ENCODE assay signal across 16 cellular contexts in the genomic region with DNA sequence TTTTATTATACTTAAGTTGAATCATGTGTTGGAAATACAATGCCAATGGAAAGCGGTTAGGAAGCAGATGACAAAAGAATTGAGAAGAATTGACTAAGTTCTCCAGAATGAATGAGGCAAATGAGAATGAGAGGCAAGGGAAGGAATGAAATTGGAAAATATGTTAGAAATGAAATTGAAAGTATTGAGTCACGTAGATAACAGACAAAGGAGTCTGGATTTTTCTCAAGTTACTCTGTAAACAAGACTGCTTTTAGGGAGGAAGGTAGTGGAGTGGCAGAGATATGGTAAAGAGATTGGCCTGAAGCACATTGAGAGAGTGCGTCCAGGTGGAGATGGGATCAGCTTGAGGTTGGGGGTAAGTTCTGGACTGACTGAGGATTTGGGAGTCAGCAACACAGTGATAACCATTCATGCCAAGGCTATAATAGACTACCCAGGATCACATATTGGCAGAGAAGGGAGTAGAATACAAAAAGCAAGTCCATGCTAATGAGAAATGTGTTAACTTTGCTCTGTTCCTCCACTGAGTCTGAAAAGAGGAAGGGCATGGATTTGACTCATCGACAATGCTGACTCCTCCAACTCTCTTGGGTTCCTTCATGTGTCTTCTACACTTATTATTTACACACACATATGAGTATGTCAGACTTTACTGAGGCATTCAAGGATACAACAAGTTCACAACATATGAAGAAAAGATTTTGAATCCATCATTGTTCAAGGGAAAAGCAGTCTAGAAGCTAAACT.
A peak's percentile ranks its signal among the peaks of the same experiment; 100 is the strongest.
DNase-seq lines count a peak whose midpoint lies in the region; ATAC-seq and TF ChIP-seq lines count a peak whose summit lies in the region.
"Had no signal": no experiment of that assay in that cellular context is flagged by ENCODE, and none has a peak within 500 bp of the region (broad histone marks: within the 10 kb centered on the region; RNA-seq: fewer than 3 reads in every experiment).

No MANE protein-coding gene starts in this region.

- DNase-seq in DMS53 treated with DMSO at 0.1 percent for 48 hours (lab: John Stamatoyannopoulos, UW; ENCODE audit: unreplicated experiment): peak; percentile 58
- DNase-seq in NCI-H2029 (lab: John Stamatoyannopoulos, UW): peak; percentile 18
- peak; percentile 60 for DNase-seq in adipocyte (ENCODE audit: low read depth)
- peak; percentile 56 for DNase-seq in iris pigment epithelial cell (ENCODE audit: low read depth)
- no peak for DNase-seq in SKM-1 treated with dmso at 0.1 percent for 144 hours (lab: John Stamatoyannopoulos, UW; ENCODE audit: unreplicated experiment)
- DNase-seq in stimulated activated naive B cell treated with anti-CD40 and anti-IgM and Interleukin-4, amounts not matched to agents 10 μg/mL and 1 μg/mL and 100 μg/mL, for 72 hours: no peak
- no peak for DNase-seq in progenitor cell of endocrine pancreas (ENCODE audit: low spot score, unreplicated experiment)
- no peak for DNase-seq in activated CD8-positive, alpha-beta T cell treated with anti-CD3 and anti-CD28 coated beads for 36 hours
- DNase-seq: activated CD4-positive, alpha-beta T cell treated with anti-CD3 and anti-CD28 coated beads for 1 hour; GF-D8; lower lobe of right lung; MM.1S; NCI-H2171 treated with DMSO at 0.1 percent for 48 hours; stimulated activated CD4-positive, alpha-beta T cell treated with anti-CD3 and anti-CD28 coated beads, Interleukin-4, amount 100 ng/mL, for 24 hours had no signal

- intact Hi-C loops in activated CD8-positive, alpha-beta T cell treated with anti-CD3 and anti-CD28 coated beads for 36 hours (cut with micrococcal nuclease): no loop called here

- peak overlapping the region; percentile 53 for H3K4me3 ChIP-seq in adipocyte (ENCODE audit: low read length)
- H3K4me3 ChIP-seq: lower lobe of right lung had no signal

- no peaks in the 10 kb centered on the region for H3K9me3 Mint-ChIP-seq in stimulated activated naive B cell treated with anti-CD40 and anti-IgM and Interleukin-4, amounts not matched to agents 10 μg/mL and 1 μg/mL and 100 μg/mL, for 72 hours
- H3K9me3 Mint-ChIP-seq in progenitor cell of endocrine pancreas (ENCODE audit: low read depth): peaks cover 3% of the 10 kb centered on the region
- H3K9me3 Mint-ChIP-seq in activated CD8-positive, alpha-beta T cell treated with anti-CD3 and anti-CD28 coated beads for 36 hours: no peaks in the 10 kb centered on the region

- ATAC-seq in stimulated activated naive B cell treated with anti-CD40 and anti-IgM and Interleukin-4, amounts not matched to agents 10 μg/mL and 1 μg/mL and 100 μg/mL, for 72 hours (replicated peaks): no peak
- no peak for ATAC-seq in activated CD8-positive, alpha-beta T cell treated with anti-CD3 and anti-CD28 coated beads for 36 hours
- ATAC-seq: HepG2, lower lobe of right lung had no signal

- no peaks in the 10 kb centered on the region for H3K4me1 Mint-ChIP-seq in stimulated activated naive B cell treated with anti-CD40 and anti-IgM and Interleukin-4, amounts not matched to agents 10 μg/mL and 1 μg/mL and 100 μg/mL, for 72 hours
- peaks cover 23% of the 10 kb centered on the region for H3K4me1 Mint-ChIP-seq in progenitor cell of endocrine pancreas (ENCODE audit: low read depth)
- no peaks in the 10 kb centered on the region for H3K4me1 Mint-ChIP-seq in activated CD8-positive, alpha-beta T cell treated with anti-CD3 and anti-CD28 coated beads for 36 hours (ENCODE audit: low read depth)

- H3K27me3 ChIP-seq in adipocyte (replicated peaks; ENCODE audit: control insufficient read depth, insufficient read depth, low read length): no peaks in the 10 kb centered on the region

- no peaks in the 10 kb centered on the region for H3K36me3 Mint-ChIP-seq in stimulated activated naive B cell treated with anti-CD40 and anti-IgM and Interleukin-4, amounts not matched to agents 10 μg/mL and 1 μg/mL and 100 μg/mL, for 72 hours
- peaks cover 1% of the 10 kb centered on the region for H3K36me3 Mint-ChIP-seq in progenitor cell of endocrine pancreas (ENCODE audit: insufficient read depth)
- H3K36me3 Mint-ChIP-seq in activated CD8-positive, alpha-beta T cell treated with anti-CD3 and anti-CD28 coated beads for 36 hours (ENCODE audit: low read depth): no peaks in the 10 kb centered on the region

- no peak overlapping the region for H3K4me3 Mint-ChIP-seq in stimulated activated naive B cell treated with anti-CD40 and anti-IgM and Interleukin-4, amounts not matched to agents 10 μg/mL and 1 μg/mL and 100 μg/mL, for 72 hours
- no peak overlapping the region for H3K4me3 Mint-ChIP-seq in progenitor cell of endocrine pancreas (ENCODE audit: low read depth)
- H3K4me3 Mint-ChIP-seq in activated CD8-positive, alpha-beta T cell treated with anti-CD3 and anti-CD28 coated beads for 36 hours: no peak overlapping the region

- peaks cover 11% of the 10 kb centered on the region for H3K4me1 ChIP-seq in adipocyte (ENCODE audit: control insufficient read depth, insufficient read depth, low read length)
- H3K4me1 ChIP-seq: lower lobe of right lung, parathyroid adenoma had no signal

- TF ChIP-seq CTCF in progenitor cell of endocrine pancreas (IDR thresholded peaks at IDR 0.05; ENCODE audit: unreplicated experiment): no peak
- TF ChIP-seq CTCF in activated CD8-positive, alpha-beta T cell treated with anti-CD3 and anti-CD28 coated beads for 36 hours (IDR thresholded peaks at IDR 0.05): no peak

- CTCF ChIA-PET in activated CD8-positive, alpha-beta T cell treated with anti-CD3 and anti-CD28 coated beads for 36 hours (lab: Charles Lee): no interaction called here

- POLR2A ChIA-PET in activated CD8-positive, alpha-beta T cell treated with anti-CD3 and anti-CD28 coated beads for 36 hours (lab: Charles Lee): no interaction called here

- H3K9ac ChIP-seq in adipocyte (ENCODE audit: low read length): no peak overlapping the region
- H3K9ac ChIP-seq: parathyroid adenoma had no signal

- no peaks in the 10 kb centered on the region for H3K9me3 ChIP-seq in adipocyte (ENCODE audit: control insufficient read depth, low read length)
- H3K9me3 ChIP-seq: lower lobe of right lung had no signal

- H3K27ac Mint-ChIP-seq in stimulated activated naive B cell treated with anti-CD40 and anti-IgM and Interleukin-4, amounts not matched to agents 10 μg/mL and 1 μg/mL and 100 μg/mL, for 72 hours: no peak overlapping the region
- H3K27ac Mint-ChIP-seq in progenitor cell of endocrine pancreas: no peak overlapping the region
- H3K27ac Mint-ChIP-seq in activated CD8-positive, alpha-beta T cell treated with anti-CD3 and anti-CD28 coated beads for 36 hours: no peak overlapping the region

- H3K27me3 Mint-ChIP-seq in stimulated activated naive B cell treated with anti-CD40 and anti-IgM and Interleukin-4, amounts not matched to agents 10 μg/mL and 1 μg/mL and 100 μg/mL, for 72 hours: peaks cover 0 to 4% of the 10 kb centered on the region in 2 donors
- H3K27me3 Mint-ChIP-seq in progenitor cell of endocrine pancreas: no peaks in the 10 kb centered on the region
- H3K27me3 Mint-ChIP-seq in activated CD8-positive, alpha-beta T cell treated with anti-CD3 and anti-CD28 coated beads for 36 hours: no peaks in the 10 kb centered on the region

- no peaks in the 10 kb centered on the region for H3K36me3 ChIP-seq in adipocyte (ENCODE audit: control insufficient read depth, insufficient read depth, low read length, severe bottlenecking)
- H3K36me3 ChIP-seq: lower lobe of right lung had no signal

Comparison
In these comparisons a context has a peak if more than half of its experiments do, and no peak if none do; other contexts are left out.
1. DNase-seq: peak in DMS53 treated with DMSO at 0.1 percent for 48 hours (single experiment), NCI-H2029 (single experiment), adipocyte (single experiment) and iris pigment epithelial cell (single experiment); none in SKM-1 treated with dmso at 0.1 percent for 144 hours (single experiment), stimulated activated naive B cell treated with anti-CD40 and anti-IgM and Interleukin-4, amounts not matched to agents 10 μg/mL and 1 μg/mL and 100 μg/mL, for 72 hours (single experiment), progenitor cell of endocrine pancreas (single experiment) and activated CD8-positive, alpha-beta T cell treated with anti-CD3 and anti-CD28 coated beads for 36 hours (single experiment).